In genomic region chr19:3210347-3211017, GRCh38 we compare ENCODE assay signal across 9 cellular contexts. TPM values are rescaled to one million over a fixed set of nuclear protein-coding genes. Genes with fewer than 3 reads are reported as not detected.
DNase-seq lines count a peak whose midpoint lies in the region; ATAC-seq, FAIRE-seq and TF ChIP-seq lines count a peak whose summit lies in the region.
"Had no signal": no experiment of that assay in that cellular context is flagged by ENCODE, and none has a peak within 500 bp of the region (broad histone marks: within the 10 kb centered on the region; RNA-seq: fewer than 3 reads in every experiment).

No MANE protein-coding gene starts in this region.

- FAIRE-seq in pancreas (lab: Jason Lieb, UNC) (no peak), urothelium cell line (lab: Jason Lieb, UNC) (no peak)
- FAIRE-seq: G401.6 had no signal

- H3K9me3 ChIP-seq in fibroblast of lung (ENCODE audit: control insufficient read depth, insufficient read depth, low read depth, low read length) (no peaks in the 10 kb centered on the region), pancreas (no peaks in the 10 kb centered on the region)

- H3K4me1 ChIP-seq in fibroblast of lung (ENCODE audit: control insufficient read depth, extremely low read depth, insufficient read depth, low read length): no peaks in the 10 kb centered on the region
- H3K4me1 ChIP-seq in pancreas: no peaks in the 10 kb centered on the region

- intact Hi-C loops in pancreas (cut with DNase I): no loop called here

- no peaks in the 10 kb centered on the region for H4K20me1 ChIP-seq in fibroblast of lung (ENCODE audit: control insufficient read depth, extremely low read depth, insufficient read depth, low read length)

- no peak overlapping the region for H3K9ac ChIP-seq in fibroblast of lung (ENCODE audit: insufficient read depth, low read length)

- peaks cover 8% of the 10 kb centered on the region for H3K36me3 ChIP-seq in fibroblast of lung (ENCODE audit: control insufficient read depth, insufficient read depth, low read length)
- peaks cover 0 to 25% (median 0%) of the 10 kb centered on the region in 3 donors for H3K36me3 ChIP-seq in pancreas

- no peak overlapping the region for H3K4me2 ChIP-seq in fibroblast of lung (ENCODE audit: extremely low read depth, insufficient read depth, low read length)

- 39 to 40% methylated on average over 20 of the region's 20 CpGs for WGBS in pancreas, 2 donors

- peak; percentile 34 to 70 for TF ChIP-seq CTCF in fibroblast of lung (conservative IDR thresholded peaks at IDR 0.05 in 1 of 2, IDR thresholded peaks at IDR 0.05 in 1 of 2; ENCODE audit: low read depth in 1 of 2, low read length in 2 of 2)
- peak; percentile 22 to 47 (median 26) for TF ChIP-seq CTCF in pancreas (IDR thresholded peaks at IDR 0.05)

- H3K27ac ChIP-seq in fibroblast of lung (ENCODE audit: insufficient read depth, low read length) (no peak overlapping the region), pancreas (no peak overlapping the region)

- no peak overlapping the region for H2AFZ ChIP-seq in fibroblast of lung (ENCODE audit: low read length)

- H3K79me2 ChIP-seq in fibroblast of lung (ENCODE audit: control insufficient read depth, insufficient read depth, low read length): no peaks in the 10 kb centered on the region

- peak; percentile 57 to 83 (median 76) for ATAC-seq in pancreas

- H3K27me3 ChIP-seq in fibroblast of lung (ENCODE audit: control insufficient read depth, insufficient read depth, low read length): no peaks in the 10 kb centered on the region
- H3K27me3 ChIP-seq in pancreas: no peaks in the 10 kb centered on the region

- DNase-seq in NCI-H2196 (lab: John Stamatoyannopoulos, UW; ENCODE audit: unreplicated experiment) (peak; percentile 31), NCI-H2196 treated with DMSO at 0.1 percent for 48 hours (lab: John Stamatoyannopoulos, UW; ENCODE audit: unreplicated experiment) (no peak), NOMO-1 treated with DMSO at 0.1 percent for 48 hours (lab: John Stamatoyannopoulos, UW; ENCODE audit: unreplicated experiment) (peak; percentile 35), activated T-cell treated with anti-CD3 and anti-CD28 coated beads for 1 hour (ENCODE audit: low read depth) (peak; percentile 71), fibroblast of lung (ENCODE audit: low read depth in 2 of 2) (peak in 1 of 2 donors; percentile 9), pancreas (peak in 3 of 6 donors; percentile 55 to 84 (median 76)), urothelium cell line (ENCODE audit: low spot score) (peak; percentile 67), NCI-H774 (lab: John Stamatoyannopoulos, UW) (no peak)

- H3K4me3 ChIP-seq in fibroblast of lung (replicated peaks in 1 of 4; ENCODE audit: control extremely low read depth in 1 of 4, insufficient read depth in 1 of 4, low read depth in 3 of 4, low read length in 4 of 4) (no peak overlapping the region), pancreas (no peak overlapping the region)

RNA-seq across cellular contexts. Expression of gene CELF5, which starts 14.0 kb away (rescaled TPM):
- total RNA-seq in fibroblast of lung (under 0.01 TPM in 1 of 2 replicates, not detected in the other), pancreas (1 to 10 TPM in 2 of 6 donors, under 1 TPM in 4; 0.47 to 1.6 (median 0.65) TPM)
- polyA plus RNA-seq in fibroblast of lung (not detected in 2 replicates), pancreas (1 to 10 TPM in 1 of 2 donors, under 1 TPM in 1; 0.30 to 1.2 TPM)
- not detected in 2 replicates for polyA plus RNA-seq in fibroblast of lung (2012)
- not detected in 2 replicates for polyA minus RNA-seq in fibroblast of lung (ENCODE audit: low replicate concordance)

RNA-seq across cellular contexts. Expression of gene NCLN, which starts 24.8 kb away (rescaled TPM):
- total RNA-seq in fibroblast of lung (24.4 and 35.8 TPM in 2 replicates), pancreas (10 to 100 TPM; 34.0 to 68.1 (median 42.3) TPM)
- polyA plus RNA-seq in fibroblast of lung (33.0 and 52.5 TPM in 2 replicates), pancreas (10 to 100 TPM; 63.1 to 66.8 TPM)
- 58.8 and 103 TPM in 2 replicates for polyA plus RNA-seq in fibroblast of lung (2012)
- 108 and 141 TPM in 2 replicates for polyA minus RNA-seq in fibroblast of lung (ENCODE audit: low replicate concordance)

RNA-seq across cellular contexts. Expression of gene S1PR4, which starts 31.9 kb away (rescaled TPM):
- not detected in 2 replicates for total RNA-seq in fibroblast of lung
- polyA plus RNA-seq in fibroblast of lung: not detected in 2 replicates
- polyA plus RNA-seq in fibroblast of lung (2012): not detected in 2 replicates
- not detected in 2 replicates for polyA minus RNA-seq in fibroblast of lung (ENCODE audit: low replicate concordance)
- total RNA-seq in pancreas: 1 to 10 TPM in 1 of 6 donors, under 1 TPM in 3, not detected in 2; 0.67 to 1.1 (median 0.90) TPM
- polyA plus RNA-seq in pancreas: 1 to 10 TPM in 1 of 2 donors, under 1 TPM in 1; 0.23 to 1.1 TPM

Comparison
In these comparisons a context has a peak if more than half of its experiments do, and no peak if none do; other contexts are left out.
1. DNase-seq: peak in NCI-H2196 (single experiment), NOMO-1 treated with DMSO at 0.1 percent for 48 hours (single experiment), activated T-cell treated with anti-CD3 and anti-CD28 coated beads for 1 hour (single experiment) and urothelium cell line (single experiment); none in NCI-H2196 treated with DMSO at 0.1 percent for 48 hours (single experiment) and NCI-H774 (single experiment).